ENCODE assay signal across 32 cellular contexts in the genomic region with DNA sequence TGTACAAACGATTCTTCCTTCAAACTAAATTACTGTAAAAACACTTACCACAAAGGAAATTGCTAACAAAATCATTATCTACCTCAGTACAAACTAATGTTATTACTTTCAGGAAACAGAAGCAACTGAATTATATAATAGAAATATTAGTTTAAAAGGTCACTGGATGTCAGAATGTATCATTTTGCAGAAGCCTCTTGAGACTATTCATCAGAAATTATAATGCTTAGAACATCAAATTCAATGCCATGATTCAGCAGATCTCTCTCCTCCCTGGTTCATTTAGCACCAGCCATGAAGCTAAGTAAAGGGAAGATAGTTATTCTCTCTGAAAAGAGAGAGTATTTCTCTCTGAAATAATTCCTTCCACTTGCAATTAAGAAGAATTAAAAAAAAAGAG.
"Had no signal": no experiment of that assay in that cellular context is flagged by ENCODE, and none has a peak within 500 bp of the region (broad histone marks: within the 10 kb centered on the region; RNA-seq: fewer than 3 reads in every experiment).

No MANE protein-coding gene starts in this region.

- H3K9ac ChIP-seq: KMS-11 had no signal

- ATAC-seq: activated CD8-positive, alpha-beta memory T cell treated with anti-CD3 and anti-CD28 coated beads, Interleukin-2, amount 10 ng/mL, durations not matched to agents 7 days and 5 days; activated naive CD8-positive, alpha-beta T cell treated with anti-CD3 and anti-CD28 coated beads, Interleukin-2, amount 50 U/mL, for 24 hours; Panc1 had no signal

- H3K4me1 ChIP-seq: SJCRH30 had no signal

- H3K4me2 ChIP-seq: KMS-11 had no signal

- H3K36me3 ChIP-seq: SJCRH30, WERI-Rb-1 had no signal

- H3K27ac ChIP-seq: KMS-11, SJCRH30, WERI-Rb-1 had no signal

- FAIRE-seq: bronchial epithelial cell had no signal

- DNase-seq: activated CD4-positive, alpha-beta memory T cell treated with anti-CD3 and anti-CD28 coated beads, Interleukin-2, amount 10 ng/mL, durations not matched to agents 7 days and 5 days; activated CD4-positive, alpha-beta T cell treated with anti-CD3 and anti-CD28 coated beads for 1 hour; activated CD4-positive, alpha-beta T cell treated with anti-CD3 and anti-CD28 coated beads for 48 hours; activated CD4-positive, CD25-positive, alpha-beta regulatory T cell; activated CD8-positive, alpha-beta memory T cell treated with anti-CD3 and anti-CD28 coated beads for 24 hours; activated CD8-positive, alpha-beta memory T cell treated with anti-CD3 and anti-CD28 coated beads, Interleukin-2, amount 10 ng/mL, durations not matched to agents 7 days and 5 days; activated CD8-positive, alpha-beta memory T cell treated with anti-CD3 and anti-CD28 coated beads, Interleukin-2, amount 50 U/mL, for 48 hours; activated effector memory CD4-positive, alpha-beta T cell treated with Interleukin-2 at 50 U/mL for 16 hours; activated naive CD4-positive, alpha-beta T cell treated with anti-CD3 and anti-CD28 coated beads, Interleukin-2, amount 10 ng/mL, durations not matched to agents 7 days and 5 days; activated naive CD8-positive, alpha-beta T cell treated with anti-CD3 and anti-CD28 coated beads, Interleukin-2, amount 50 U/mL, for 24 hours; activated T-cell treated with anti-CD3 and anti-CD28 coated beads, Interleukin-2, amount 50 U/mL, for 48 hours; anterior cingulate cortex; caudate nucleus; cerebellar nuclear complex; NCI-H1105; NCI-H1417 treated with DMSO at 0.1 percent for 48 hours; NCI-H1694; NCI-H1930; NCI-H2107; NCI-H2171; NCI-H226; NCI-H446 treated with DMSO at 0.1 percent for 48 hours; NCI-H524; NCI-H69; NCI-H82; SHP77; SJCRH30; T1000; WERI-Rb-1 had no signal

- H3K27me3 ChIP-seq: SJCRH30 had no signal

- H3K4me3 ChIP-seq: SJCRH30 had no signal
